20 cellular contexts compared by ENCODE assay signal in genomic region chr2:113056501-113056900, GRCh38. TPM values are rescaled to one million over a fixed set of nuclear protein-coding genes. Genes with fewer than 3 reads are reported as not detected.
DNase-seq lines count a peak whose midpoint lies in the region; ATAC-seq and FAIRE-seq lines count a peak whose summit lies in the region.
"Had no signal": no experiment of that assay in that cellular context is flagged by ENCODE, and none has a peak within 500 bp of the region (broad histone marks: within the 10 kb centered on the region; RNA-seq: fewer than 3 reads in every experiment).

No MANE protein-coding gene starts in this region.

- H3K4me1 ChIP-seq in small intestine (ENCODE audit: control insufficient read depth in 2 of 2, insufficient read depth in 1 of 2, low read depth in 1 of 2, low read length in 1 of 2), result no peaks in the 10 kb centered on the region

- no peaks in the 10 kb centered on the region for H3K9me3 ChIP-seq in small intestine (ENCODE audit: control insufficient read depth, low read depth)

- no peak for DNase-seq in activated CD4-positive, CD25-positive, alpha-beta regulatory T cell treated with anti-CD3 and anti-CD28 coated beads, Interleukin-2, amount 50 U/mL, for 72 hours
- DNase-seq in stimulated activated CD4-positive, alpha-beta T cell treated with anti-CD3 and anti-CD28 coated beads, Interleukin-4, amount 100 ng/mL, for 24 hours, result peak; percentile 17
- DNase-seq in stimulated activated CD4-positive, alpha-beta T cell treated with anti-CD3 and anti-CD28 coated beads, Interleukin-15, amount 100 ng/mL, for 24 hours, result no peak
- DNase-seq in epithelial cell of prostate (ENCODE audit: low read depth, low spot score) (no peak), 8988T (no peak), small intestine (no peak)
- DNase-seq: DMS79 treated with DMSO at 0.1 percent for 48 hours, NCI-H1417 treated with DMSO at 0.1 percent for 48 hours, NCI-H1930, NCI-H2171, NCI-H446, NCI-H69, RPMI8226 had no signal

- WGBS in small intestine, 3 donors, result 16 to 42% (median 36%) methylated on average over 1 of the region's 1 CpG

- H3K27me3 ChIP-seq in small intestine (ENCODE audit: control insufficient read depth in 2 of 2, insufficient read depth in 2 of 2, low read length in 2 of 2), result no peaks in the 10 kb centered on the region

- H3K36me3 ChIP-seq in small intestine (ENCODE audit: control insufficient read depth in 2 of 2, insufficient read depth in 2 of 2, low read length in 2 of 2), result no peaks in the 10 kb centered on the region

- no peak for FAIRE-seq in small intestine (lab: Jason Lieb, UNC)
- FAIRE-seq: D721Med, H54 had no signal

- peak overlapping the region; percentile 25 for H3K27ac ChIP-seq in epithelial cell of prostate
- no peak overlapping the region for H3K27ac ChIP-seq in small intestine (ENCODE audit: low read depth in 1 of 2, low read length in 1 of 2)
- H3K27ac ChIP-seq: 22Rv1 had no signal

- no peak overlapping the region for H3K4me3 ChIP-seq in small intestine (ENCODE audit: low read depth in 1 of 2, low read length in 2 of 2)

- peak; percentile 45 to 71 for ATAC-seq in activated CD4-positive, CD25-positive, alpha-beta regulatory T cell treated with anti-CD3 and anti-CD28 coated beads, Interleukin-2, amount 50 U/mL, for 24 hours
- ATAC-seq in HG02759 (IDR thresholded peaks at IDR 0.05; ENCODE audit: unreplicated experiment), result no peak
- ATAC-seq: CD8-positive, alpha-beta T cell had no signal

RNA-seq across cellular contexts. Expression of gene IL36RN, which starts 2.5 kb away (rescaled TPM):
- polyA plus RNA-seq in small intestine, result not detected
- polyA plus RNA-seq: BJ had no signal

RNA-seq across cellular contexts. Expression of gene IL36B, which starts 3.8 kb away (rescaled TPM):
- not detected for polyA plus RNA-seq in small intestine
- polyA plus RNA-seq: BJ had no signal

RNA-seq across cellular contexts. Expression of gene IL1F10, which starts 11.3 kb away (rescaled TPM):
- polyA plus RNA-seq in small intestine, result not detected
- polyA plus RNA-seq: BJ had no signal

RNA-seq across cellular contexts. Expression of gene IL36A, which starts 51.2 kb away (rescaled TPM):
- under 1 TPM in 1 of 3 donors, not detected in 2; 0.09 TPM for polyA plus RNA-seq in small intestine
- polyA plus RNA-seq: BJ had no signal
